1 cellular context compared by ENCODE assay signal in the genomic region with DNA sequence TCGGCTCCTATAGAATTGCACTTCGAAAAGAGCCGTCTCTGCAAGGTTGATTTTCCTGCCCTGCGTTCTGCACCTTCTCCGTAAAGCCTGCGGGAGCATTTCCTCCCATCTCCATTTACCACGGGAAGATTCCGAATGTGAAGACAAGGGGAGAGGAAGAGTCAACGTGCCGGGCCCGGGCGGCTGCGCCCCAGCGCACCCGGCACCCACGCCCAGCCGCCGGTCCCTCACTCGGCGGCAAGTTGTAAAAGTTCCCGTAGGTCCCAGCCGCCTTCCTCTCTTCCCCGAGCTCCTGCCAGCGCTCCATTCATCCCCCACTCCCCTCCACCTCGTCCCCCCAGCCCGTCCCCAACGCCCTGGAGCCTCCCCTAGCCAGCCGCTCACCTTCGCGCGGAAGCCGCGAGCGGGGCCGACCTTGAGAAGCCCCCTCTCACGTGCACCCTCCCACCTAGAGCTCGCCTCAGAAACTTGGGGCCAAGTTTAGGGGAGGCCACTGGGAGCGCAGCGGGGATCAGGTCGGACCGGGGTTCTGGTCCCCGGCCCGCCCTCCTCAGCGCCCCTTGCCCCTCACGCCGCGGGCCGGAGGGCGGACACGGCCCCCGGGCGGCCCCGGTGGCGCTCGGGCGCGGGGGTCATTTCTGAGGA.
TF ChIP-seq lines count a peak whose summit lies in the region.

No MANE protein-coding gene starts in this region.

TF ChIP-seq in H1, 55 proteins besides CTCF, POLR2A, EP300 and RAD21:
- no peak for TF ChIP-seq TCF12 (IDR thresholded peaks at IDR 0.05; ENCODE audit: low read depth, low read length)
- TF ChIP-seq KDM4A (IDR thresholded peaks at IDR 0.05; ENCODE audit: low read depth, low read length, severe bottlenecking) = peak; percentile 83
- no peak; the same call in 1 of the 2 replicates for TF ChIP-seq SUZ12 (IDR thresholded peaks at IDR 0.05; ENCODE audit: low read length)
- no peak for TF ChIP-seq SIX5 (IDR thresholded peaks at IDR 0.05; ENCODE audit: low read depth, low read length)
- TF ChIP-seq SAP30 (IDR thresholded peaks at IDR 0.05; ENCODE audit: insufficient read depth, insufficient replicate concordance, low read length) = peak; percentile 15
- TF ChIP-seq NRF1 (IDR thresholded peaks at IDR 0.05; ENCODE audit: low read depth, low read length) = no peak
- TF ChIP-seq SIN3A (conservative IDR thresholded peaks at IDR 0.05 in 1 of 2, IDR thresholded peaks at IDR 0.05 in 1 of 2; ENCODE audit: low read depth in 1 of 2, low read length in 2 of 2) = peak in 1 of 2 experiments; percentile 61; a peak in 1 of 4 replicates
- 0 out of 4 replicates have a peak, but pooled peaks of 1 of the 2 experiments have one; percentile 45 for TF ChIP-seq HDAC2 (IDR thresholded peaks at IDR 0.05; ENCODE audit: borderline replicate concordance in 1 of 2, low read depth in 2 of 2, low read length in 2 of 2)
- TF ChIP-seq, protein P1, sequence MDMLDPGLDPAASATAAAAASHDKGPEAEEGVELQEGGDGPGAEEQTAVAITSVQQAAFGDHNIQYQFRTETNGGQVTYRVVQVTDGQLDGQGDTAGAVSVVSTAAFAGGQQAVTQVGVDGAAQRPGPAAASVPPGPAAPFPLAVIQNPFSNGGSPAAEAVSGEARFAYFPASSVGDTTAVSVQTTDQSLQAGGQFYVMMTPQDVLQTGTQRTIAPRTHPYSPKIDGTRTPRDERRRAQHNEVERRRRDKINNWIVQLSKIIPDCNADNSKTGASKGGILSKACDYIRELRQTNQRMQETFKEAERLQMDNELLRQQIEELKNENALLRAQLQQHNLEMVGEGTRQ (IDR thresholded peaks at IDR 0.05; ENCODE audit: low read length) = no peak
- TF ChIP-seq, protein P2, sequence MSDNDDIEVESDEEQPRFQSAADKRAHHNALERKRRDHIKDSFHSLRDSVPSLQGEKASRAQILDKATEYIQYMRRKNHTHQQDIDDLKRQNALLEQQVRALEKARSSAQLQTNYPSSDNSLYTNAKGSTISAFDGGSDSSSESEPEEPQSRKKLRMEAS (IDR thresholded peaks at IDR 0.05) = 0 out of 2 replicates have a peak, but pooled peaks have one; percentile 1
- no peak for TF ChIP-seq SP1 (IDR thresholded peaks at IDR 0.05; ENCODE audit: low read depth, low read length)
- peak; percentile 29 for TF ChIP-seq CTBP2 (IDR thresholded peaks at IDR 0.05; ENCODE audit: borderline replicate concordance, insufficient read depth, insufficient read length, low read length)
- TF ChIP-seq GTF2F1 (IDR thresholded peaks at IDR 0.05; ENCODE audit: borderline replicate concordance, low read depth, low read length) = no peak
- peak; percentile 1 for TF ChIP-seq ASH2L (IDR thresholded peaks at IDR 0.05; ENCODE audit: low read length)
- no peak for TF ChIP-seq SRF (IDR thresholded peaks at IDR 0.05; ENCODE audit: low read depth, low read length)
- no peak for TF ChIP-seq CBX5 (IDR thresholded peaks at IDR 0.05; ENCODE audit: low read depth, low read length)
- no peak for TF ChIP-seq NANOG (IDR thresholded peaks at IDR 0.05; ENCODE audit: insufficient read depth, low read depth, low read length, poor library complexity, severe bottlenecking)
